In genomic region chr15:96331141-96331941, GRCh38 we compare ENCODE assay signal across 8 cellular contexts. TPM values are rescaled to one million over a fixed set of nuclear protein-coding genes. Genes with fewer than 3 reads are reported as not detected.
A peak's percentile ranks its signal among the peaks of the same experiment; 100 is the strongest.
DNase-seq lines count a peak whose midpoint lies in the region; ATAC-seq, FAIRE-seq and TF ChIP-seq lines count a peak whose summit lies in the region.

No MANE protein-coding gene starts in this region.

- H3K27ac Mint-ChIP-seq in Caco-2 (ENCODE audit: unreplicated experiment) = peak overlapping the region; percentile 84
- H3K27ac Mint-ChIP-seq in astrocyte (ENCODE audit: unreplicated experiment) = peak overlapping the region; percentile 97

- CTCF ChIA-PET in Caco-2 (lab: Charles Lee) = no interaction called here

- TF ChIP-seq CTCF in Caco-2 (IDR thresholded peaks at IDR 0.05; ENCODE audit: insufficient read depth in 1 of 2, low read depth in 1 of 2, low read length in 1 of 2, severe bottlenecking in 1 of 2, unreplicated experiment in 1 of 2) (no peak), astrocyte (IDR thresholded peaks at IDR 0.05; ENCODE audit: insufficient read depth, low read depth, low read length) (no peak), kidney epithelial cell (IDR thresholded peaks at IDR 0.05; ENCODE audit: insufficient read depth, low read length, poor library complexity, severe bottlenecking) (no peak), suprapubic skin (IDR thresholded peaks at IDR 0.05) (no peak)

- POLR2A ChIA-PET in Caco-2 (lab: Charles Lee) = interaction anchor here (1.0 to 1.9 kb wide), 5 partner anchors 67 to 160 kb away, joined by 3 to 10 read pairs (median 5); no protein-coding TSS in a partner anchor

- H3K36me3 Mint-ChIP-seq in Caco-2 (ENCODE audit: insufficient read depth, unreplicated experiment) (peaks cover 99% of the 10 kb centered on the region), astrocyte (ENCODE audit: low read depth, unreplicated experiment) (peaks cover 30% of the 10 kb centered on the region)

- H3K4me1 ChIP-seq in Caco-2 (peaks cover 28% of the 10 kb centered on the region), astrocyte (ENCODE audit: insufficient read depth, low read length) (peaks cover 6% of the 10 kb centered on the region), suprapubic skin (peaks cover 51% of the 10 kb centered on the region)

- no peak for FAIRE-seq in astrocyte (lab: Jason Lieb, UNC)
- no peak for FAIRE-seq in GM19239 (lab: Jason Lieb, UNC)

- H3K27me3 Mint-ChIP-seq in Caco-2 (ENCODE audit: insufficient read depth, unreplicated experiment) (no peaks in the 10 kb centered on the region), astrocyte (ENCODE audit: low read depth, unreplicated experiment) (peaks cover 30% of the 10 kb centered on the region)

- peak overlapping the region; percentile 83 for H3K4me3 Mint-ChIP-seq in Caco-2 (ENCODE audit: unreplicated experiment)
- peak overlapping the region; percentile 96 for H3K4me3 Mint-ChIP-seq in astrocyte (ENCODE audit: unreplicated experiment)

- no peak for TF ChIP-seq POLR2A in suprapubic skin (IDR thresholded peaks at IDR 0.05)

- H3K79me2 ChIP-seq in astrocyte (ENCODE audit: insufficient read depth, low read length) = peaks cover 94% of the 10 kb centered on the region

- no peak overlapping the region for H2AFZ ChIP-seq in astrocyte (ENCODE audit: low read depth, low read length)

- H3K4me3 ChIP-seq in Caco-2 (ENCODE audit: low read depth, low read length) = peak overlapping the region; percentile 84
- H3K4me3 ChIP-seq in astrocyte (ENCODE audit: insufficient read depth, low read depth, low read length) = peak overlapping the region; percentile 99
- H3K4me3 ChIP-seq in kidney epithelial cell (ENCODE audit: low read depth, low read length) = peak overlapping the region; percentile 77
- peak overlapping the region; percentile 71 for H3K4me3 ChIP-seq in suprapubic skin

- H3K27ac ChIP-seq in astrocyte (ENCODE audit: low read depth, low read length) = peak overlapping the region; percentile 86
- peak overlapping the region; percentile 85 for H3K27ac ChIP-seq in suprapubic skin

- under 1% methylated on average over 48 of the region's 77 CpGs for WGBS in suprapubic skin

- intact Hi-C loops in Caco-2 (cut with micrococcal nuclease; ENCODE audit: unreplicated experiment) = no loop called here

- H3K9me3 Mint-ChIP-seq in Caco-2 (ENCODE audit: unreplicated experiment) = no peaks in the 10 kb centered on the region
- peaks cover 2% of the 10 kb centered on the region for H3K9me3 Mint-ChIP-seq in astrocyte (ENCODE audit: unreplicated experiment)

- H3K4me1 Mint-ChIP-seq in Caco-2 (ENCODE audit: low read depth, unreplicated experiment) = peaks cover 25% of the 10 kb centered on the region
- H3K4me1 Mint-ChIP-seq in astrocyte (ENCODE audit: low read depth, unreplicated experiment) = peaks cover 22% of the 10 kb centered on the region

- DNase-seq in Caco-2 (peak in 1 of 2 experiments; percentile 43), astrocyte (ENCODE audit: low read depth) (peak; percentile 29), kidney epithelial cell (ENCODE audit: low read depth) (no peak), suprapubic skin (ENCODE audit: low spot score in 2 of 2) (no peak), NCI-H2196 treated with DMSO at 0.1 percent for 48 hours (lab: John Stamatoyannopoulos, UW; ENCODE audit: unreplicated experiment) (no peak), GM19239 (ENCODE audit: insufficient read length, low spot score) (no peak), NCI-H1436 treated with DMSO at 0.1 percent for 48 hours (lab: John Stamatoyannopoulos, UW) (no peak)

- TSS peak; percentile 5 for BruUV-seq in Caco-2 (replicated peaks; lab: Mats Ljungman, UMichigan)

- H3K36me3 ChIP-seq in Caco-2 (ENCODE audit: control insufficient read depth, insufficient read depth, low read length) (peaks cover 7% of the 10 kb centered on the region), astrocyte (ENCODE audit: insufficient read depth, low read length) (peaks cover 24% of the 10 kb centered on the region), kidney epithelial cell (ENCODE audit: control insufficient read depth, insufficient read depth, low read length) (peaks cover 13% of the 10 kb centered on the region), suprapubic skin (peaks cover 13% of the 10 kb centered on the region)

- ATAC-seq in HG03354 (IDR thresholded peaks at IDR 0.05; ENCODE audit: poor library complexity, severe bottlenecking, unreplicated experiment) = peak; percentile 1

- peak overlapping the region; percentile 93 for H3K4me2 ChIP-seq in astrocyte (ENCODE audit: low read length)

- H3K9me3 ChIP-seq in Caco-2 (no peaks in the 10 kb centered on the region), astrocyte (ENCODE audit: insufficient read depth, low read depth, low read length) (no peaks in the 10 kb centered on the region), suprapubic skin (no peaks in the 10 kb centered on the region)

- H4K20me1 ChIP-seq in astrocyte (ENCODE audit: insufficient read depth, low read length) = peaks cover 49% of the 10 kb centered on the region

- peak overlapping the region; percentile 96 for H3K9ac ChIP-seq in astrocyte (ENCODE audit: low read length)

- no peaks in the 10 kb centered on the region for H3K27me3 ChIP-seq in Caco-2 (replicated peaks; ENCODE audit: control insufficient read depth, insufficient read depth, low read length)
- H3K27me3 ChIP-seq in astrocyte (ENCODE audit: insufficient read depth, low read length) = no peaks in the 10 kb centered on the region
- H3K27me3 ChIP-seq in kidney epithelial cell (ENCODE audit: control insufficient read depth, insufficient read depth, low read length) = no peaks in the 10 kb centered on the region
- peaks cover 49% of the 10 kb centered on the region for H3K27me3 ChIP-seq in suprapubic skin

- no peak for TF ChIP-seq EP300 in suprapubic skin (IDR thresholded peaks at IDR 0.05)

RNA-seq across cellular contexts. Expression of gene NR2F2, which starts 0.8 kb away (rescaled TPM):
- 134 and 140 TPM in 2 replicates for total RNA-seq in Caco-2 (2022)
- total RNA-seq in astrocyte = 59.0 and 75.8 TPM in 2 replicates
- total RNA-seq in kidney epithelial cell = 19.1 and 22.9 TPM in 2 replicates
- 10 to 100 TPM in 2 of 4 donors, 1 to 10 TPM in 2; 4.0 to 12.7 (median 7.1) TPM for total RNA-seq in suprapubic skin
